1 cellular context compared by ENCODE assay signal in genomic region chr16:69089091-69089912, GRCh38.
TF ChIP-seq lines count a peak whose summit lies in the region.

No MANE protein-coding gene starts in this region.

TF ChIP-seq in HepG2, 621 proteins besides CTCF, POLR2A, EP300 and RAD21 (continued from another document and continues in another):
- no peak for TF ChIP-seq STAT6 (CRISPR knock-in tag; IDR thresholded peaks at IDR 0.05; ENCODE audit: borderline replicate concordance)
- TF ChIP-seq ZHX1 (CRISPR knock-in tag; IDR thresholded peaks at IDR 0.05; ENCODE audit: low read depth): no peak
- no peak for TF ChIP-seq ZNF503 (CRISPR knock-in tag; IDR thresholded peaks at IDR 0.05)
- TF ChIP-seq KAT7 (CRISPR knock-in tag; IDR thresholded peaks at IDR 0.05; ENCODE audit: borderline replicate concordance): 0 out of 2 replicates have a peak, but pooled peaks have one; percentile 59
- no peak; the same call in 1 of the 2 replicates for TF ChIP-seq ELF1 (CRISPR knock-in tag; IDR thresholded peaks at IDR 0.05)
- no peak for TF ChIP-seq FOXA1 (IDR thresholded peaks at IDR 0.05)
- TF ChIP-seq FOXA1 (CRISPR knock-in tag; IDR thresholded peaks at IDR 0.05): peak; percentile 2; the same call in 1 of the 2 replicates
- TF ChIP-seq ZXDC (CRISPR knock-in tag; IDR thresholded peaks at IDR 0.05): no peak
- no peak for TF ChIP-seq ZMYM4 (CRISPR knock-in tag; IDR thresholded peaks at IDR 0.05)
- TF ChIP-seq CBX5 (CRISPR knock-in tag; IDR thresholded peaks at IDR 0.05; ENCODE audit: borderline replicate concordance): no peak
- TF ChIP-seq KAT8 (CRISPR knock-in tag; IDR thresholded peaks at IDR 0.05): no peak
- no peak for TF ChIP-seq HMG20A (CRISPR knock-in tag; IDR thresholded peaks at IDR 0.05; ENCODE audit: borderline replicate concordance)
- TF ChIP-seq PLSCR1 (CRISPR knock-in tag; IDR thresholded peaks at IDR 0.05; ENCODE audit: borderline replicate concordance): no peak
- no peak for TF ChIP-seq ZNF414 (CRISPR knock-in tag; IDR thresholded peaks at IDR 0.05)
- no peak for TF ChIP-seq PBX2 (CRISPR knock-in tag; IDR thresholded peaks at IDR 0.05)
- peak; percentile 68 for TF ChIP-seq SAP130 (CRISPR knock-in tag; IDR thresholded peaks at IDR 0.05; ENCODE audit: low read depth)
- TF ChIP-seq HNRNPLL (IDR thresholded peaks at IDR 0.05; ENCODE audit: low read depth, low read length, poor library complexity, severe bottlenecking): no peak
- TF ChIP-seq NFRKB (IDR thresholded peaks at IDR 0.05): no peak
- TF ChIP-seq ARNT2 (CRISPR knock-in tag; IDR thresholded peaks at IDR 0.05; ENCODE audit: low read depth): peak; percentile 33; the same call in 1 of the 2 replicates
- TF ChIP-seq HOXA5 (CRISPR knock-in tag; IDR thresholded peaks at IDR 0.05): no peak
- TF ChIP-seq ZNF781 (CRISPR knock-in tag; IDR thresholded peaks at IDR 0.05; ENCODE audit: borderline replicate concordance, not compliant biosample characterization): no peak
- TF ChIP-seq YY1 (IDR thresholded peaks at IDR 0.05; ENCODE audit: insufficient read depth, insufficient replicate concordance, low read depth, low read length): peak; percentile 38
- no peak for TF ChIP-seq ZHX2 (IDR thresholded peaks at IDR 0.05; ENCODE audit: low read depth)
- TF ChIP-seq ZHX2 (CRISPR knock-in tag; IDR thresholded peaks at IDR 0.05; ENCODE audit: borderline replicate concordance): no peak
- 0 out of 2 replicates have a peak, but pooled peaks have one; percentile 63 for TF ChIP-seq RXRA (CRISPR knock-in tag; IDR thresholded peaks at IDR 0.05)
- peak; percentile 84; the same call in 1 of the 2 replicates for TF ChIP-seq MLX (CRISPR knock-in tag; IDR thresholded peaks at IDR 0.05)
- peak; percentile 33; the same call in 1 of the 2 replicates for TF ChIP-seq ZNF713 (CRISPR knock-in tag; IDR thresholded peaks at IDR 0.05)
- no peak for TF ChIP-seq ZNF746 (CRISPR knock-in tag; IDR thresholded peaks at IDR 0.05)
- no peak for TF ChIP-seq GATA4 (IDR thresholded peaks at IDR 0.05; ENCODE audit: borderline replicate concordance, low read depth)
- no peak for TF ChIP-seq ZNF83 (CRISPR knock-in tag; IDR thresholded peaks at IDR 0.05; ENCODE audit: borderline replicate concordance)
- no peak for TF ChIP-seq TAF15 (IDR thresholded peaks at IDR 0.05; ENCODE audit: low read depth, low read length, poor library complexity, severe bottlenecking)
- no peak for TF ChIP-seq CREB3 (CRISPR knock-in tag; IDR thresholded peaks at IDR 0.05)
- TF ChIP-seq RFX3 (CRISPR knock-in tag; IDR thresholded peaks at IDR 0.05): no peak
- TF ChIP-seq ZNF367 (CRISPR knock-in tag; IDR thresholded peaks at IDR 0.05; ENCODE audit: borderline replicate concordance): no peak
- TF ChIP-seq TBP (CRISPR knock-in tag; IDR thresholded peaks at IDR 0.05): no peak
- no peak for TF ChIP-seq POLR2AphosphoS2 (IDR thresholded peaks at IDR 0.05; ENCODE audit: low read depth, low read length)
- TF ChIP-seq ZNF747 (CRISPR knock-in tag; IDR thresholded peaks at IDR 0.05; ENCODE audit: borderline replicate concordance): no peak
- no peak for TF ChIP-seq EHMT2 (IDR thresholded peaks at IDR 0.05; ENCODE audit: borderline replicate concordance, low read depth, low read length)
- no peak for TF ChIP-seq SRSF1 (optimal IDR thresholded peaks at IDR 0.05; ENCODE audit: low read depth, low read length)
